Comparison of ENCODE assay signal across 15 cellular contexts in genomic region chr3:13235897-13236296, GRCh38.
DNase-seq lines count a peak whose midpoint lies in the region; ATAC-seq, FAIRE-seq and TF ChIP-seq lines count a peak whose summit lies in the region.
"Had no signal": no experiment of that assay in that cellular context is flagged by ENCODE, and none has a peak within 500 bp of the region (broad histone marks: within the 10 kb centered on the region; RNA-seq: fewer than 3 reads in every experiment).

No MANE protein-coding gene starts in this region.

- H3K27ac ChIP-seq in HUES64 (ENCODE audit: low read depth, low read length), result no peak overlapping the region
- H3K27ac ChIP-seq in kidney (ENCODE audit: low read depth in 2 of 2, low read length in 2 of 2), result no peak overlapping the region
- H3K27ac ChIP-seq: upper lobe of right lung had no signal

- no peak for TF ChIP-seq CTCF in kidney (IDR thresholded peaks at IDR 0.05; ENCODE audit: borderline replicate concordance, extremely low read depth, insufficient read depth)

- no peaks in the 10 kb centered on the region for H3K4me1 ChIP-seq in HUES64 (ENCODE audit: insufficient read depth, low read length)
- no peaks in the 10 kb centered on the region for H3K4me1 ChIP-seq in kidney (ENCODE audit: control insufficient read depth in 1 of 2, insufficient read depth in 1 of 2, low read depth in 1 of 2, low read length in 2 of 2)
- H3K4me1 ChIP-seq: upper lobe of right lung had no signal

- H3K9ac ChIP-seq in HUES64 (ENCODE audit: low read depth, low read length), result peak overlapping the region; percentile 17; the same call in 1 of the 2 replicates
- H3K9ac ChIP-seq in kidney (ENCODE audit: low read length in 2 of 2), result no peak overlapping the region

- H3K4me3 ChIP-seq in HUES64 (ENCODE audit: low read length), result no peak overlapping the region
- H3K4me3 ChIP-seq in kidney (ENCODE audit: low read length in 2 of 2), result no peak overlapping the region
- H3K4me3 ChIP-seq: upper lobe of right lung had no signal

- H3K9me3 ChIP-seq in HUES64 (ENCODE audit: insufficient read depth, low read depth, low read length) (no peaks in the 10 kb centered on the region), kidney (ENCODE audit: control insufficient read depth in 1 of 2, low read length in 2 of 2) (no peaks in the 10 kb centered on the region)
- H3K9me3 ChIP-seq: upper lobe of right lung had no signal

- 91% methylated on average over 11 of the region's 11 CpGs for WGBS in HUES64

- intact Hi-C loops in kidney (cut with DNase I), result no loop called here

- ATAC-seq in GM18511 (IDR thresholded peaks at IDR 0.05; ENCODE audit: unreplicated experiment), result no peak
- ATAC-seq: activated CD4-positive, CD25-positive, alpha-beta regulatory T cell treated with anti-CD3 and anti-CD28 coated beads, Interleukin-2, amount 50 U/mL, for 24 hours; activated T-cell treated with anti-CD3 and anti-CD28 coated beads, Interleukin-2, amount 50 U/mL, for 4 hours; upper lobe of right lung had no signal

- H3K36me3 ChIP-seq in HUES64 (ENCODE audit: insufficient read depth, low read length), result no peaks in the 10 kb centered on the region
- no peaks in the 10 kb centered on the region for H3K36me3 ChIP-seq in kidney (ENCODE audit: control insufficient read depth in 1 of 2, insufficient read depth in 2 of 2, low read length in 2 of 2)
- H3K36me3 ChIP-seq: upper lobe of right lung had no signal

- no peak for FAIRE-seq in kidney (lab: Jason Lieb, UNC)
- FAIRE-seq: H54 had no signal

- H3K27me3 ChIP-seq in HUES64 (ENCODE audit: insufficient read depth, low read length), result no peaks in the 10 kb centered on the region
- H3K27me3 ChIP-seq: upper lobe of right lung had no signal

- DNase-seq in NCI-H2171 treated with DMSO at 0.1 percent for 48 hours (lab: John Stamatoyannopoulos, UW), result peak; percentile 28
- no peak for DNase-seq in NCI-H2171 (lab: John Stamatoyannopoulos, UW)
- peak; percentile 48 for DNase-seq in NCI-H510A treated with DMSO at 0.1 percent for 48 hours (lab: John Stamatoyannopoulos, UW)
- peak; percentile 31 for DNase-seq in kidney
- DNase-seq in dermis blood vessel endothelial cell, result no peak
- no peak for DNase-seq in AG20443 (ENCODE audit: low spot score)
- DNase-seq: activated naive CD8-positive, alpha-beta T cell treated with anti-CD3 and anti-CD28 coated beads, Interleukin-2, amount 10 ng/mL, durations not matched to agents 7 days and 5 days; activated T-cell treated with anti-CD3 and anti-CD28 coated beads, Interleukin-2, amount 50 U/mL, for 4 hours; stimulated activated CD4-positive, alpha-beta T cell treated with anti-CD3 and anti-CD28 coated beads, Interleukin-4, amount 100 ng/mL, for 4 hours; SW 1271; upper lobe of right lung had no signal

Comparison
In these comparisons a context has a peak if more than half of its experiments do, and no peak if none do; other contexts are left out.
1. DNase-seq: peak in NCI-H2171 treated with DMSO at 0.1 percent for 48 hours (single experiment), NCI-H510A treated with DMSO at 0.1 percent for 48 hours (single experiment) and kidney (single experiment); none in NCI-H2171 (single experiment), dermis blood vessel endothelial cell (single experiment) and AG20443 (single experiment).